Comparison of ENCODE assay signal across 36 cellular contexts in genomic region chr7:44368885-44369284, GRCh38. TPM values are rescaled to one million over a fixed set of nuclear protein-coding genes. Genes with fewer than 3 reads are reported as not detected.
DNase-seq lines count a peak whose midpoint lies in the region; ATAC-seq, FAIRE-seq and TF ChIP-seq lines count a peak whose summit lies in the region.
"Had no signal": no experiment of that assay in that cellular context is flagged by ENCODE, and none has a peak within 500 bp of the region (broad histone marks: within the 10 kb centered on the region; RNA-seq: fewer than 3 reads in every experiment).

No MANE protein-coding gene starts in this region.

- H3K4me3 ChIP-seq in bronchial epithelial cell (ENCODE audit: low read depth, low read length) (no peak overlapping the region), keratinocyte (ENCODE audit: control insufficient read depth in 2 of 3, extremely low read depth in 1 of 3, insufficient read depth in 2 of 3, low read depth in 1 of 3, low read length in 3 of 3) (no peak overlapping the region), endodermal cell (ENCODE audit: low read length) (no peak overlapping the region), tibial nerve (no peak overlapping the region)
- H3K4me3 ChIP-seq: lower lobe of right lung, Peyer's patch, psoas muscle, sigmoid colon had no signal

- no peaks in the 10 kb centered on the region for H3K9me3 Mint-ChIP-seq in endodermal cell
- peaks cover 4% of the 10 kb centered on the region for H3K9me3 Mint-ChIP-seq in activated naive CD8-positive, alpha-beta T cell treated with anti-CD3 and anti-CD28 coated beads for 36 hours
- H3K9me3 Mint-ChIP-seq: natural killer cell treated with Interleukin-12 subunit alpha and Interleukin-12 subunit beta and Interleukin-15 and Interleukin-18, amount 100 ng/mL, for 72 hours had no signal

- DNase-seq in DMS53 (lab: John Stamatoyannopoulos, UW) (peak; percentile 50), HT1080 (ENCODE audit: low read depth) (peak; percentile 66), bronchial epithelial cell (ENCODE audit: low read depth) (peak; percentile 44), keratinocyte (ENCODE audit: low read depth, low spot score) (no peak), endodermal cell (no peak), tibial nerve (ENCODE audit: low spot score in 2 of 2) (no peak)
- no peak for DNase-seq in activated naive CD8-positive, alpha-beta T cell treated with anti-CD3 and anti-CD28 coated beads for 36 hours
- DNase-seq: activated CD4-positive, alpha-beta T cell treated with anti-CD3 and anti-CD28 coated beads for 36 hours; activated T-cell treated with anti-CD3 and anti-CD28 coated beads for 4 hours; aorta; Caco-2; DMS79 treated with DMSO at 0.1 percent for 48 hours; effector CD4-positive, alpha-beta T cell; Kasumi-1; lower lobe of right lung; NCI-H146; NCI-H2107; NCI-H345; NCI-H69; occipital lobe; Peyer's patch; psoas muscle; sigmoid colon; stimulated activated CD4-positive, alpha-beta T cell treated with anti-CD3 and anti-CD28 coated beads, Interleukin-4, amount 100 ng/mL, for 24 hours; trophoblast cell had no signal

- TF ChIP-seq POLR2A in tibial nerve (IDR thresholded peaks at IDR 0.05): no peak

- no peak overlapping the region for H3K4me3 Mint-ChIP-seq in endodermal cell
- no peak overlapping the region for H3K4me3 Mint-ChIP-seq in activated naive CD8-positive, alpha-beta T cell treated with anti-CD3 and anti-CD28 coated beads for 36 hours
- H3K4me3 Mint-ChIP-seq: activated CD4-positive, alpha-beta T cell treated with anti-CD3 and anti-CD28 coated beads for 36 hours; activated naive CD8-positive, alpha-beta T cell; natural killer cell treated with Interleukin-12 subunit alpha and Interleukin-12 subunit beta and Interleukin-15 and Interleukin-18, amount 100 ng/mL, for 72 hours had no signal

- H3K27ac ChIP-seq in keratinocyte (ENCODE audit: control insufficient read depth, insufficient read depth, low read length) (no peak overlapping the region), endodermal cell (ENCODE audit: low read depth, low read length) (no peak overlapping the region), tibial nerve (no peak overlapping the region)
- H3K27ac ChIP-seq: epithelial cell of prostate, HL-60, lower lobe of right lung, Peyer's patch, psoas muscle, sigmoid colon, VCaP had no signal

- no peaks in the 10 kb centered on the region for H3K36me3 Mint-ChIP-seq in endodermal cell (ENCODE audit: low read depth)
- no peaks in the 10 kb centered on the region for H3K36me3 Mint-ChIP-seq in activated naive CD8-positive, alpha-beta T cell treated with anti-CD3 and anti-CD28 coated beads for 36 hours
- H3K36me3 Mint-ChIP-seq: CD14-positive monocyte had no signal

- dilution Hi-C loops in keratinocyte (cut with MboI; ENCODE audit: extremely low pct_ligation_motif_present, low sequenced_read_pairs): no loop called here

- no peak for FAIRE-seq in bronchial epithelial cell (lab: Jason Lieb, UNC)
- peak; percentile 51 for FAIRE-seq in keratinocyte (lab: Jason Lieb, UNC)
- FAIRE-seq: frontal cortex, GM19239 had no signal

- TF ChIP-seq CTCF in bronchial epithelial cell (IDR thresholded peaks at IDR 0.05; ENCODE audit: insufficient read depth, low read length, severe bottlenecking) (no peak), keratinocyte (optimal IDR thresholded peaks at IDR 0.05 in 1 of 3, IDR thresholded peaks at IDR 0.05 in 1 of 3, conservative IDR thresholded peaks at IDR 0.05 in 1 of 3; ENCODE audit: extremely low read depth in 1 of 3, insufficient read depth in 2 of 3, low read length in 3 of 3) (no peak), endodermal cell (conservative IDR thresholded peaks at IDR 0.05) (no peak), tibial nerve (IDR thresholded peaks at IDR 0.05) (no peak)

- 81% methylated on average over 1 of the region's 1 CpG; no CpG with 5 or more reads in 1 of the 2 experiments for WGBS in endodermal cell (ENCODE audit: insufficient coverage in 1 of 2, insufficient read length in 1 of 2), 2 experiments
- 94 to 100% methylated on average over 1 of the region's 1 CpG for WGBS in tibial nerve, 2 donors

- no peaks in the 10 kb centered on the region for H3K9me1 ChIP-seq in keratinocyte (ENCODE audit: control insufficient read depth, extremely low read depth, insufficient read depth, low read length)

- H3K9ac ChIP-seq in keratinocyte (ENCODE audit: control insufficient read depth, extremely low read depth, insufficient read depth, low read length) (no peak overlapping the region), endodermal cell (ENCODE audit: extremely low read depth, low read length, poor library complexity, severe bottlenecking) (no peak overlapping the region)

- no peak overlapping the region for H3K27ac Mint-ChIP-seq in endodermal cell
- H3K27ac Mint-ChIP-seq in activated naive CD8-positive, alpha-beta T cell treated with anti-CD3 and anti-CD28 coated beads for 36 hours: no peak overlapping the region
- H3K27ac Mint-ChIP-seq: activated CD4-positive, alpha-beta T cell treated with anti-CD3 and anti-CD28 coated beads for 36 hours; activated naive CD8-positive, alpha-beta T cell; activated T-helper 2 cell treated with anti-CD3 and anti-CD28 coated beads, Interferon-gamma antibody, Interleukin-2, Interleukin-4, amounts not matched to agents 10 μg/mL and 5 μg/mL and 100 μg/mL, durations not matched to agents 14 hours and 24 hours and 36 hours; CD14-positive monocyte; natural killer cell treated with Interleukin-12 subunit alpha and Interleukin-12 subunit beta and Interleukin-15 and Interleukin-18, amount 100 ng/mL, for 72 hours had no signal

- no peaks in the 10 kb centered on the region for H3K4me1 Mint-ChIP-seq in endodermal cell
- H3K4me1 Mint-ChIP-seq in activated naive CD8-positive, alpha-beta T cell treated with anti-CD3 and anti-CD28 coated beads for 36 hours: peaks cover 6% of the 10 kb centered on the region

- no peaks in the 10 kb centered on the region for H4K20me1 ChIP-seq in keratinocyte (ENCODE audit: control insufficient read depth, extremely low read depth, insufficient read depth, low read length)

- ATAC-seq in HG03175 (IDR thresholded peaks at IDR 0.05; ENCODE audit: unreplicated experiment): no peak
- ATAC-seq: activated CD4-positive, alpha-beta T cell treated with anti-CD3 and anti-CD28 coated beads for 36 hours; lower lobe of right lung; psoas muscle had no signal

- H3K4me1 ChIP-seq in keratinocyte (ENCODE audit: control insufficient read depth, extremely low read depth, insufficient read depth, low read length): peaks cover 15% of the 10 kb centered on the region
- no peaks in the 10 kb centered on the region for H3K4me1 ChIP-seq in endodermal cell (ENCODE audit: control insufficient read depth, insufficient read depth, low read length)
- no peaks in the 10 kb centered on the region for H3K4me1 ChIP-seq in tibial nerve
- H3K4me1 ChIP-seq: Caco-2, lower lobe of right lung, Peyer's patch, psoas muscle, sigmoid colon had no signal

- no peak overlapping the region for H3K4me2 ChIP-seq in keratinocyte (ENCODE audit: control insufficient read depth, extremely low read depth, insufficient read depth, low read depth, low read length)

- H3K9me3 ChIP-seq in keratinocyte (ENCODE audit: control insufficient read depth, low read depth, low read length) (no peaks in the 10 kb centered on the region), endodermal cell (ENCODE audit: control insufficient read depth, low read length) (no peaks in the 10 kb centered on the region), tibial nerve (peaks cover 0 to 14% (median 0%) of the 10 kb centered on the region in 4 donors)
- H3K9me3 ChIP-seq: lower lobe of right lung, Peyer's patch, psoas muscle, sigmoid colon had no signal

- H3K27me3 Mint-ChIP-seq in endodermal cell (ENCODE audit: insufficient read depth): peaks cover 4% of the 10 kb centered on the region
- H3K27me3 Mint-ChIP-seq in activated naive CD8-positive, alpha-beta T cell treated with anti-CD3 and anti-CD28 coated beads for 36 hours: peaks cover 24% of the 10 kb centered on the region

- H3K79me2 ChIP-seq in keratinocyte (ENCODE audit: control insufficient read depth, insufficient read depth, low read length): no peaks in the 10 kb centered on the region

- no peaks in the 10 kb centered on the region for H3K27me3 ChIP-seq in bronchial epithelial cell (ENCODE audit: control insufficient read depth, insufficient read depth, low read length)
- H3K27me3 ChIP-seq in keratinocyte (ENCODE audit: control insufficient read depth, extremely low read depth, insufficient read depth, low read length): no peaks in the 10 kb centered on the region
- peaks cover 11% of the 10 kb centered on the region for H3K27me3 ChIP-seq in endodermal cell (ENCODE audit: control insufficient read depth, insufficient read depth, low read length, poor library complexity, severe bottlenecking)
- H3K27me3 ChIP-seq in tibial nerve: peaks cover 0 to 5% of the 10 kb centered on the region in 2 donors
- H3K27me3 ChIP-seq: Peyer's patch had no signal

- no peak overlapping the region for H2AFZ ChIP-seq in keratinocyte (ENCODE audit: control insufficient read depth, low read length)

- TF ChIP-seq EP300 in tibial nerve (IDR thresholded peaks at IDR 0.05): no peak

- H3K36me3 ChIP-seq in bronchial epithelial cell (ENCODE audit: control insufficient read depth, insufficient read depth, low read length) (no peaks in the 10 kb centered on the region), keratinocyte (ENCODE audit: control insufficient read depth in 2 of 2, extremely low read depth in 1 of 2, insufficient read depth in 2 of 2, low read length in 2 of 2) (no peaks in the 10 kb centered on the region), endodermal cell (ENCODE audit: control insufficient read depth, insufficient read depth, low read length) (no peaks in the 10 kb centered on the region), tibial nerve (no peaks in the 10 kb centered on the region)
- H3K36me3 ChIP-seq: lower lobe of right lung, Peyer's patch, sigmoid colon had no signal

RNA-seq across cellular contexts. Expression of gene CAMK2B, which starts 43.5 kb away (rescaled TPM):
- 0.02 and 0.07 TPM in 2 replicates for total RNA-seq in HT1080 (2014; rRNA removed; shearing (Covaris generic))
- 0.06 and 0.16 TPM in 2 replicates for polyA plus RNA-seq in HT1080 (2015; cell fraction: cytosol; rRNA removed)
- polyA plus RNA-seq in HT1080 (2015; cell fraction: nucleus; rRNA removed): 0.39 TPM in 1 of 2 replicates, not detected in the other
- 0.13 TPM in 1 of 2 replicates, not detected in the other for total RNA-seq in bronchial epithelial cell
- polyA plus RNA-seq in keratinocyte: 0.25 to 0.32 TPM (median 0.31 TPM) in 3 replicates
- 0.54 TPM for polyA plus RNA-seq in keratinocyte (2011; ENCODE audit: low read depth)
- 0.07 and 0.12 TPM in 2 replicates for polyA plus RNA-seq in keratinocyte (2011; cell fraction: cytosol; rRNA removed)
- polyA plus RNA-seq in keratinocyte (2011; cell fraction: nucleus; rRNA removed): 0.39 and 0.72 TPM in 2 replicates
- polyA plus RNA-seq in keratinocyte (2012; ENCODE audit: low replicate concordance): 0.13 and 0.37 TPM in 2 replicates
- polyA minus RNA-seq in keratinocyte: 0.10 TPM in 2 of 3 replicates, not detected in the other
- not detected for polyA minus RNA-seq in keratinocyte (2011; cell fraction: cytosol; rRNA and poly(A)+ RNA removed)
- polyA minus RNA-seq in keratinocyte (2011; cell fraction: nucleus; rRNA and poly(A)+ RNA removed): 0.39 TPM in 1 of 2 replicates, not detected in the other
- under 1 TPM in 1 of 2 donors, not detected in 1; 0.26 TPM for total RNA-seq in endodermal cell
- polyA plus RNA-seq in endodermal cell (2013, experiment 1 of 2): 0.32 TPM
- polyA plus RNA-seq in endodermal cell (2013, experiment 2 of 2): 1.6 TPM
- total RNA-seq in tibial nerve: 10 to 100 TPM in 2 of 4 donors, 1 to 10 TPM in 2; 9.0 to 14.7 (median 10.9) TPM
- total RNA-seq in activated naive CD8-positive, alpha-beta T cell treated with anti-CD3 and anti-CD28 coated beads for 36 hours: under 1 TPM; 0.62 to 0.97 TPM
- total RNA-seq: Caco-2 had no signal
- polyA plus RNA-seq: AG04450, CD14-positive monocyte had no signal

Comparison
In these comparisons a context has a peak if more than half of its experiments do, and no peak if none do; other contexts are left out.
1. DNase-seq: peak in DMS53 (single experiment), HT1080 (single experiment) and bronchial epithelial cell (single experiment); none in keratinocyte (single experiment), endodermal cell (single experiment), tibial nerve (0 of 2) and activated naive CD8-positive, alpha-beta T cell treated with anti-CD3 and anti-CD28 coated beads for 36 hours (single experiment).